ENCODE assay signal across 8 cellular contexts in the genomic region with DNA sequence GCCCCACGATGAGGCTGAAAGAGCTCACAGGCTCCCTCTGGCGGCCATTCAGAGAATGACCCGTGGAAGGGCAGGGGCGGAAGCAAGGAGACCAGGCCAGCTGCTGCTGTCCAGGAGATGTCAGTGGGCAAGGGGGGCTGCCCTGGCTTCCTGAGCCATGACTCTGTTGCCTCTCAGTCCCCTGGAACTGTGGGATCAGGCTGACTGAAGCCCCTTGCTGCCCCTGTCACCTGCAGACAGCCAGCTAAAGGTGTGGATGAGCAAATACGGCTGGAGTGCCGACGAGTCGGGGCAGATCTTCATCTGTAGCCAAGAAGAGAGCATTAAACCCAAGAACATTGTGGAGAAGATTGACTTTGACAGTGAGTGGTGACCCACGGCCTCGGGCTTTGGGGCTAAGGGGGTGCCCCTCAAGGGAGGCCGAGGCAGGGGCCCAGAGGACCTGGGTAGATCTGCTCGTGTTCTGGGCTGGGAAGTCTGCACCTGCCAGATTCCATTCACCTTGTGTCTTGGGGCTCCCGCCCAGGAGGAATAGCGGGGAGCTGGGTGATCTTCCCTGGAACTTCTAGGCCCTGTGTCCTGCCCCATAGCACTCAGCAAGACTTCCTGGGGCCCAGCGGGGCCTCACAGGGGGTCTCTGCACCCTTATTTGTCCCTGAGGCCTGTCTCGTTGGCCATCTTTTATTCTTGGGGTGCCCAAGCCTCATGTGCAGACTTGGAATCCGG. TPM values are rescaled to one million over a fixed set of nuclear protein-coding genes. Genes with fewer than 3 reads are reported as not detected.
A peak's percentile ranks its signal among the peaks of the same experiment; 100 is the strongest.
DNase-seq lines count a peak whose midpoint lies in the region; ATAC-seq, FAIRE-seq and TF ChIP-seq lines count a peak whose summit lies in the region.

No MANE protein-coding gene starts in this region.

- CTCF ChIA-PET in A673 (lab: Charles Lee) = interaction anchor here (0.5 to 1.6 kb wide), 13 partner anchors 9 to 1636 kb away, joined by 3 to 14 read pairs (median 6); partner anchors contain the start of genes ACTN4, EIF3K and FAM98C
- CTCF ChIA-PET in naive thymus-derived CD4-positive, alpha-beta T cell (lab: Charles Lee) = interaction anchor here (0.6 to 2.8 kb wide), 20 partner anchors 12 to 476 kb away, joined by 3 to 25 read pairs (median 4); partner anchors contain the start of genes ACTN4, EIF3K, FAM98C and GGN

- peak overlapping the region; percentile 2 to 81 (median 69) for H3K27ac Mint-ChIP-seq in naive thymus-derived CD4-positive, alpha-beta T cell
- peak overlapping the region; percentile 84 for H3K27ac Mint-ChIP-seq in stimulated activated naive CD8-positive, alpha-beta T cell treated with anti-CD3 and anti-CD28 coated beads, Interleukin-15, Interleukin-2, amounts not matched to agents 100 ng/mL and 50 ng/mL, for 24 hours

- H3K27me3 ChIP-seq in A673 (replicated peaks; ENCODE audit: insufficient read depth, low read depth, low read length, poor library complexity) = no peaks in the 10 kb centered on the region
- H3K27me3 ChIP-seq in naive thymus-derived CD4-positive, alpha-beta T cell (ENCODE audit: control insufficient read depth in 2 of 2, insufficient read depth in 2 of 2, low read length in 2 of 2) = no peaks in the 10 kb centered on the region

- peak overlapping the region in 9 of 10 donors; percentile 21 to 65 (median 47) for H3K4me3 Mint-ChIP-seq in naive thymus-derived CD4-positive, alpha-beta T cell
- no peak overlapping the region for H3K4me3 Mint-ChIP-seq in stimulated activated naive CD8-positive, alpha-beta T cell treated with anti-CD3 and anti-CD28 coated beads, Interleukin-15, Interleukin-2, amounts not matched to agents 100 ng/mL and 50 ng/mL, for 24 hours

- H3K27me3 Mint-ChIP-seq in naive thymus-derived CD4-positive, alpha-beta T cell = no peaks in the 10 kb centered on the region
- no peaks in the 10 kb centered on the region for H3K27me3 Mint-ChIP-seq in stimulated activated naive CD8-positive, alpha-beta T cell treated with anti-CD3 and anti-CD28 coated beads, Interleukin-15, Interleukin-2, amounts not matched to agents 100 ng/mL and 50 ng/mL, for 24 hours

- BruUV-seq in A673 (replicated peaks; lab: Mats Ljungman, UMichigan) = no TSS peak

- no peaks in the 10 kb centered on the region for H3K4me1 ChIP-seq in A673 (ENCODE audit: insufficient read depth, low read length, poor library complexity, severe bottlenecking)
- peaks cover 23 to 24% of the 10 kb centered on the region in 2 donors for H3K4me1 ChIP-seq in naive thymus-derived CD4-positive, alpha-beta T cell (ENCODE audit: control insufficient read depth in 2 of 2, insufficient read depth in 2 of 2, low read length in 2 of 2)

- FAIRE-seq in GM12891 (lab: Jason Lieb, UNC) = no peak

- no peaks in the 10 kb centered on the region for H3K9me3 ChIP-seq in A673 (ENCODE audit: low read depth, low read length, poor library complexity, severe bottlenecking)
- H3K9me3 ChIP-seq in naive thymus-derived CD4-positive, alpha-beta T cell (ENCODE audit: control insufficient read depth in 2 of 3, low read length in 3 of 3) = no peaks in the 10 kb centered on the region

- H3K36me3 Mint-ChIP-seq in naive thymus-derived CD4-positive, alpha-beta T cell = peaks cover 0 to 26% (median 16%) of the 10 kb centered on the region in 5 donors
- H3K36me3 Mint-ChIP-seq in stimulated activated naive CD8-positive, alpha-beta T cell treated with anti-CD3 and anti-CD28 coated beads, Interleukin-15, Interleukin-2, amounts not matched to agents 100 ng/mL and 50 ng/mL, for 24 hours (ENCODE audit: low read depth) = peaks cover 45% of the 10 kb centered on the region

- H3K4me3 ChIP-seq in A673 (ENCODE audit: low read depth, low read length, poor library complexity, severe bottlenecking) (no peak overlapping the region), epithelial cell of esophagus (ENCODE audit: low read length) (no peak overlapping the region)
- H3K4me3 ChIP-seq in naive thymus-derived CD4-positive, alpha-beta T cell (ENCODE audit: low read length) = no peak overlapping the region

- H3K36me3 ChIP-seq in A673 (ENCODE audit: insufficient read depth, low read length, poor library complexity, severe bottlenecking) = peaks cover 18% of the 10 kb centered on the region
- H3K36me3 ChIP-seq in naive thymus-derived CD4-positive, alpha-beta T cell (ENCODE audit: control insufficient read depth in 2 of 3, insufficient read depth in 3 of 3, low read length in 3 of 3) = peaks cover 4 to 36% (median 5%) of the 10 kb centered on the region in 3 experiments

- DNase-seq in A673 (ENCODE audit: low spot score) (peak; percentile 74), GM12891 (ENCODE audit: insufficient read length, low spot score) (peak; percentile 63), NOMO-1 (lab: John Stamatoyannopoulos, UW; ENCODE audit: unreplicated experiment in 2 of 2) (peak; percentile 63 to 77), activated T-cell treated with anti-CD3 and anti-CD28 coated beads for 24 hours (ENCODE audit: low read depth) (peak; percentile 59), epithelial cell of esophagus (ENCODE audit: low read depth) (peak; percentile 57)
- DNase-seq in naive thymus-derived CD4-positive, alpha-beta T cell = peak; percentile 42 to 79 (median 58)

- no peak for TF ChIP-seq POLR2A in GM12891 (IDR thresholded peaks at IDR 0.05; ENCODE audit: low read depth, low read length)

- intact Hi-C loops in A673 (cut with micrococcal nuclease; ENCODE audit: unreplicated experiment) = loop anchor here (1.0 to 10.0 kb wide), 3 partner anchors 91 to 232 kb away; partner anchors contain the start of gene FAM98C
- intact Hi-C loops in naive thymus-derived CD4-positive, alpha-beta T cell (cut with micrococcal nuclease) = loop anchor here (1.0 to 10.0 kb wide), 7 partner anchors 16 to 730 kb away; partner anchors contain the start of genes EIF3K (in 1 of the 2), FAM98C (in 1 of the 2), SIPA1L3 (in 1 of the 2) and WDR87 (in 1 of the 2)

- POLR2A ChIA-PET in A673 (lab: Charles Lee; ENCODE audit: low non-redundant PET) = no interaction called here
- POLR2A ChIA-PET in naive thymus-derived CD4-positive, alpha-beta T cell (lab: Charles Lee) = interaction anchor here (0.7 to 3.2 kb wide), 7 partner anchors 12 to 324 kb away, joined by 3 to 17 read pairs (median 4); partner anchors contain the start of genes EIF3K, FAM98C and MAP4K1

- H3K4me1 Mint-ChIP-seq in naive thymus-derived CD4-positive, alpha-beta T cell = peaks cover 14 to 40% (median 35%) of the 10 kb centered on the region in 7 donors
- H3K4me1 Mint-ChIP-seq in stimulated activated naive CD8-positive, alpha-beta T cell treated with anti-CD3 and anti-CD28 coated beads, Interleukin-15, Interleukin-2, amounts not matched to agents 100 ng/mL and 50 ng/mL, for 24 hours (ENCODE audit: low read depth) = peaks cover 31% of the 10 kb centered on the region

- no peak overlapping the region for H3K27ac ChIP-seq in A673 (ENCODE audit: low read depth, low read length, poor library complexity, severe bottlenecking)
- no peak overlapping the region for H3K27ac ChIP-seq in naive thymus-derived CD4-positive, alpha-beta T cell (ENCODE audit: low read depth, low read length)

- no peaks in the 10 kb centered on the region for H3K9me3 Mint-ChIP-seq in naive thymus-derived CD4-positive, alpha-beta T cell
- no peaks in the 10 kb centered on the region for H3K9me3 Mint-ChIP-seq in stimulated activated naive CD8-positive, alpha-beta T cell treated with anti-CD3 and anti-CD28 coated beads, Interleukin-15, Interleukin-2, amounts not matched to agents 100 ng/mL and 50 ng/mL, for 24 hours

- ATAC-seq in naive thymus-derived CD4-positive, alpha-beta T cell = peak; percentile 64
- no peak for ATAC-seq in HG03432 (IDR thresholded peaks at IDR 0.05; ENCODE audit: unreplicated experiment)

- TF ChIP-seq CTCF in A673 (conservative IDR thresholded peaks at IDR 0.05; ENCODE audit: low read depth, low read length) = peak; percentile 89
- TF ChIP-seq CTCF in epithelial cell of esophagus (IDR thresholded peaks at IDR 0.05; ENCODE audit: insufficient read depth, low read depth, low read length, missing control alignments) = peak; percentile 89

TF ChIP-seq in GM12891, 5 proteins besides CTCF, POLR2A, EP300 and RAD21:
- TF ChIP-seq PAX5 (IDR thresholded peaks at IDR 0.05; ENCODE audit: insufficient read depth, low read length, severe bottlenecking) (no peak), SPI1 (IDR thresholded peaks at IDR 0.05; ENCODE audit: low read depth, low read length) (0 out of 2 replicates have a peak, but pooled peaks have one; percentile 10), TAF1 (IDR thresholded peaks at IDR 0.05; ENCODE audit: low read depth, low read length) (no peak), POLR2AphosphoS5 (IDR thresholded peaks at IDR 0.05; ENCODE audit: low read depth, low read length) (0 out of 2 replicates have a peak, but pooled peaks have one; percentile 28), POU2F2 (IDR thresholded peaks at IDR 0.05; ENCODE audit: low read depth, low read length) (peak; percentile 27; the same call in 1 of the 2 replicates)

RNA-seq across cellular contexts. Expression of gene ACTN4, which starts 12.5 kb away (rescaled TPM):
- 370 and 397 TPM in 2 replicates for total RNA-seq in A673 (2021)
- polyA plus RNA-seq in GM12891 (2012; ENCODE audit: low read depth, missing spikeins) = 122 TPM
- 100 to 1,000 TPM in 2 of 5 experiments, 10 to 100 TPM in 3; 49.2 to 355 (median 54.4) TPM for total RNA-seq in naive thymus-derived CD4-positive, alpha-beta T cell
- 1 to 10 TPM; 2.8 to 3.9 TPM for polyA plus RNA-seq in naive thymus-derived CD4-positive, alpha-beta T cell

RNA-seq across cellular contexts. Expression of gene EIF3K, which starts 15.9 kb away (rescaled TPM):
- total RNA-seq in A673 (2021) = 316 and 338 TPM in 2 replicates
- 367 TPM for polyA plus RNA-seq in GM12891 (2012; ENCODE audit: low read depth, missing spikeins)
- total RNA-seq in naive thymus-derived CD4-positive, alpha-beta T cell = 100 to 1,000 TPM; 294 to 405 (median 337) TPM
- polyA plus RNA-seq in naive thymus-derived CD4-positive, alpha-beta T cell = 100 to 1,000 TPM; 424 to 437 TPM

RNA-seq across cellular contexts. Expression of gene MAP4K1, which starts 17.2 kb away (rescaled TPM):
- 1.5 and 3.5 TPM in 2 replicates for total RNA-seq in A673 (2021)
- polyA plus RNA-seq in GM12891 (2012; ENCODE audit: low read depth, missing spikeins) = 123 TPM
- 100 to 1,000 TPM; 200 to 287 (median 235) TPM for total RNA-seq in naive thymus-derived CD4-positive, alpha-beta T cell
- 100 to 1,000 TPM in 1 of 2 donors, 10 to 100 TPM in 1; 79.0 to 120 TPM for polyA plus RNA-seq in naive thymus-derived CD4-positive, alpha-beta T cell

Comparison
In these comparisons a context has a peak if more than half of its experiments do, and no peak if none do; other contexts are left out.
1. RNA of gene MAP4K1, which starts 17.2 kb away (total RNA-seq): 200 to 287 TPM in naive thymus-derived CD4-positive, alpha-beta T cell; 1.5 to 3.5 TPM in A673; every median in the first group is over 10 times any median in the second.
2. Peak in every context shown above with its lines, with median percentiles within 50 percentile points of each other: DNase-seq.